ENCODE assay signal across 9 cellular contexts in genomic region chr16:47018223-47018891, GRCh38. TPM values are rescaled to one million over a fixed set of nuclear protein-coding genes. Genes with fewer than 3 reads are reported as not detected.
DNase-seq lines count a peak whose midpoint lies in the region; ATAC-seq lines count a peak whose summit lies in the region.
"Had no signal": no experiment of that assay in that cellular context is flagged by ENCODE, and none has a peak within 500 bp of the region (broad histone marks: within the 10 kb centered on the region; RNA-seq: fewer than 3 reads in every experiment).

No MANE protein-coding gene starts in this region.

- no peaks in the 10 kb centered on the region for H4K20me1 ChIP-seq in BLaER1 treated with 17β-estradiol and CSF1 and Interleukin-3, amounts not matched to agents 10 nM and 100 nM

- H3K9me3 ChIP-seq in BLaER1 treated with 17β-estradiol and CSF1 and Interleukin-3, amounts not matched to agents 10 nM and 100 nM (replicated peaks in 1 of 11), result peaks cover 0 to 23% (median 10%) of the 10 kb centered on the region in 11 experiments; a peak in 15 of 22 replicates

- ATAC-seq in GM18511 (IDR thresholded peaks at IDR 0.05; ENCODE audit: unreplicated experiment), result peak; percentile 100
- peak; percentile 98 for ATAC-seq in HG02840 (IDR thresholded peaks at IDR 0.05; ENCODE audit: low FRiP score, unreplicated experiment)

- H3K27me3 ChIP-seq in BLaER1 treated with 17β-estradiol and CSF1 and Interleukin-3, amounts not matched to agents 10 nM and 100 nM, result no peaks in the 10 kb centered on the region

- H3K27me3 Mint-ChIP-seq in activated CD4-positive, alpha-beta T cell treated with anti-CD3 and anti-CD28 coated beads, Interleukin-2, amount 10 ng/mL, durations not matched to agents 7 days and 5 days, result no peaks in the 10 kb centered on the region

- H3K4me1 ChIP-seq in BLaER1 treated with 17β-estradiol and CSF1 and Interleukin-3, amounts not matched to agents 10 nM and 100 nM, result peaks cover 32 to 47% (median 42%) of the 10 kb centered on the region in 10 experiments

- POLR2A ChIA-PET in activated CD4-positive, alpha-beta T cell treated with anti-CD3 and anti-CD28 coated beads, Interleukin-2, amount 10 ng/mL, durations not matched to agents 7 days and 5 days (lab: Charles Lee), result no interaction called here

- DNase-seq in NCI-H1092 treated with DMSO at 0.1 percent for 48 hours (lab: John Stamatoyannopoulos, UW) (peak; percentile 32), germinal center (ENCODE audit: low spot score) (peak; percentile 86), C1 segment of cervical spinal cord (lab: John Stamatoyannopoulos, UW) (no peak)
- DNase-seq in activated CD4-positive, alpha-beta T cell treated with anti-CD3 and anti-CD28 coated beads, Interleukin-2, amount 10 ng/mL, durations not matched to agents 7 days and 5 days, result peak; percentile 41
- peak; percentile 21 for DNase-seq in stimulated activated CD4-positive, alpha-beta T cell treated with anti-CD3 and anti-CD28 coated beads, Interleukin-12 subunit alpha, Interleukin-12 subunit beta, amount 100 ng/mL, for 4 hours

- CTCF ChIA-PET in activated CD4-positive, alpha-beta T cell treated with anti-CD3 and anti-CD28 coated beads, Interleukin-2, amount 10 ng/mL, durations not matched to agents 7 days and 5 days (lab: Charles Lee), result interaction anchor here (1.0 to 1.7 kb wide), 3 partner anchors 8 to 43 kb away, joined by 4 read pairs; no protein-coding TSS in a partner anchor

- H3K36me3 ChIP-seq in BLaER1 treated with 17β-estradiol and CSF1 and Interleukin-3, amounts not matched to agents 10 nM and 100 nM, result peaks cover 0 to 9% (median 0%) of the 10 kb centered on the region in 11 experiments; a peak in 1 of 22 replicates

- peak overlapping the region in 9 of 11 experiments; percentile 75 to 96 (median 93); a peak in 17 of 22 replicates for H3K27ac ChIP-seq in BLaER1 treated with 17β-estradiol and CSF1 and Interleukin-3, amounts not matched to agents 10 nM and 100 nM
- H3K27ac ChIP-seq: skin epidermis had no signal

- H3K9me3 Mint-ChIP-seq in activated CD4-positive, alpha-beta T cell treated with anti-CD3 and anti-CD28 coated beads, Interleukin-2, amount 10 ng/mL, durations not matched to agents 7 days and 5 days, result no peaks in the 10 kb centered on the region

- peaks cover 22% of the 10 kb centered on the region for H3K4me1 Mint-ChIP-seq in activated CD4-positive, alpha-beta T cell treated with anti-CD3 and anti-CD28 coated beads, Interleukin-2, amount 10 ng/mL, durations not matched to agents 7 days and 5 days

- no peak overlapping the region for H3K4me3 Mint-ChIP-seq in activated CD4-positive, alpha-beta T cell treated with anti-CD3 and anti-CD28 coated beads, Interleukin-2, amount 10 ng/mL, durations not matched to agents 7 days and 5 days

- no peak overlapping the region for H3K4me3 ChIP-seq in BLaER1 treated with 17β-estradiol and CSF1 and Interleukin-3, amounts not matched to agents 10 nM and 100 nM
- H3K4me3 ChIP-seq: skin epidermis had no signal

- peak overlapping the region; percentile 66 to 96 (median 79) for H3K4me2 ChIP-seq in BLaER1 treated with 17β-estradiol and CSF1 and Interleukin-3, amounts not matched to agents 10 nM and 100 nM

- H3K36me3 Mint-ChIP-seq in activated CD4-positive, alpha-beta T cell treated with anti-CD3 and anti-CD28 coated beads, Interleukin-2, amount 10 ng/mL, durations not matched to agents 7 days and 5 days (ENCODE audit: low read depth), result no peaks in the 10 kb centered on the region

- peak overlapping the region in 9 of 11 experiments; percentile 19 to 79 (median 73); a peak in 12 of 22 replicates for H3K9ac ChIP-seq in BLaER1 treated with 17β-estradiol and CSF1 and Interleukin-3, amounts not matched to agents 10 nM and 100 nM

- no peak overlapping the region for H3K27ac Mint-ChIP-seq in activated CD4-positive, alpha-beta T cell treated with anti-CD3 and anti-CD28 coated beads, Interleukin-2, amount 10 ng/mL, durations not matched to agents 7 days and 5 days

RNA-seq across cellular contexts. Expression of gene DNAJA2, which starts 44.9 kb away (rescaled TPM):
- total RNA-seq in activated CD4-positive, alpha-beta T cell treated with anti-CD3 and anti-CD28 coated beads, Interleukin-2, amount 10 ng/mL, durations not matched to agents 7 days and 5 days, result 10 to 100 TPM; 52.8 to 54.5 TPM

Comparison
In these comparisons a context has a peak if more than half of its experiments do, and no peak if none do; other contexts are left out.
1. DNase-seq: peak in NCI-H1092 treated with DMSO at 0.1 percent for 48 hours (single experiment), activated CD4-positive, alpha-beta T cell treated with anti-CD3 and anti-CD28 coated beads, Interleukin-2, amount 10 ng/mL, durations not matched to agents 7 days and 5 days (single experiment), germinal center (single experiment) and stimulated activated CD4-positive, alpha-beta T cell treated with anti-CD3 and anti-CD28 coated beads, Interleukin-12 subunit alpha, Interleukin-12 subunit beta, amount 100 ng/mL, for 4 hours (single experiment); none in C1 segment of cervical spinal cord (0 of 14).